In genomic region chr22:20004464-20004863, GRCh38 we compare ENCODE assay signal across 1 cellular context.
TF ChIP-seq lines count a peak whose summit lies in the region.

No MANE protein-coding gene starts in this region.

TF ChIP-seq in K562, 482 proteins besides CTCF, POLR2A, EP300 and RAD21 (continued from another document and continues in another):
- TF ChIP-seq CUX1 (CRISPR knock-in tag; IDR thresholded peaks at IDR 0.05) (0 out of 2 replicates have a peak, but pooled peaks have one; percentile 27), ZZZ3 (IDR thresholded peaks at IDR 0.05) (no peak), ZNF75A (CRISPR knock-in tag; IDR thresholded peaks at IDR 0.05) (no peak), ZNF311 (CRISPR knock-in tag; IDR thresholded peaks at IDR 0.05) (no peak), TARDBP (IDR thresholded peaks at IDR 0.05) (no peak), CHD4 (IDR thresholded peaks at IDR 0.05; ENCODE audit: insufficient read depth, insufficient replicate concordance, low read depth, low read length, poor library complexity, severe bottlenecking) (peak; percentile 60), ZNF134 (CRISPR knock-in tag; conservative IDR thresholded peaks at IDR 0.05) (no peak), ZNF699 (CRISPR knock-in tag; IDR thresholded peaks at IDR 0.05; ENCODE audit: insufficient replicate concordance) (no peak), BCL6 (CRISPR knock-in tag; IDR thresholded peaks at IDR 0.05) (no peak), CBX3 (IDR thresholded peaks at IDR 0.05; ENCODE audit: borderline replicate concordance in 1 of 2, low read length in 2 of 2) (peak in 1 of 2 experiments; percentile 96; a peak in 2 of 3 replicates), ZNF146 (CRISPR knock-in tag; IDR thresholded peaks at IDR 0.05; ENCODE audit: unreplicated experiment) (no peak), E2F5 (CRISPR knock-in tag; IDR thresholded peaks at IDR 0.05) (no peak), E2F1 (CRISPR knock-in tag; IDR thresholded peaks at IDR 0.05) (no peak), ZNF133 (CRISPR knock-in tag; IDR thresholded peaks at IDR 0.05) (no peak), ZNF316 (IDR thresholded peaks at IDR 0.05) (no peak), TFAP4 (CRISPR knock-in tag; IDR thresholded peaks at IDR 0.05; ENCODE audit: borderline replicate concordance) (no peak), KLF13 (tag; IDR thresholded peaks at IDR 0.05; ENCODE audit: borderline replicate concordance, low read depth) (no peak), CAMTA2 (CRISPR knock-in tag; conservative IDR thresholded peaks at IDR 0.05) (no peak), ARHGAP35 (IDR thresholded peaks at IDR 0.05; ENCODE audit: partially characterized antibody) (no peak), GABPB1 (CRISPR knock-in tag; IDR thresholded peaks at IDR 0.05) (no peak), NR2F6 (CRISPR knock-in tag; IDR thresholded peaks at IDR 0.05) (no peak), CEBPZ (IDR thresholded peaks at IDR 0.05; ENCODE audit: borderline replicate concordance, low read depth, low read length) (no peak), ZNF830 (CRISPR knock-in tag; IDR thresholded peaks at IDR 0.05) (no peak), ZNF668 (CRISPR knock-in tag; IDR thresholded peaks at IDR 0.05) (no peak), DEAF1 (CRISPR knock-in tag; IDR thresholded peaks at IDR 0.05) (no peak), THAP7 (CRISPR knock-in tag; IDR thresholded peaks at IDR 0.05) (no peak), MAZ (CRISPR knock-in tag; conservative IDR thresholded peaks at IDR 0.05 in 1 of 2, IDR thresholded peaks at IDR 0.05 in 1 of 2) (no peak), PYGO2 (tag; IDR thresholded peaks at IDR 0.05) (no peak), MEF2A (IDR thresholded peaks at IDR 0.05; ENCODE audit: control insufficient read depth, low read depth, low read length) (no peak), KAT8 (IDR thresholded peaks at IDR 0.05; ENCODE audit: low read depth) (no peak), ZKSCAN1 (IDR thresholded peaks at IDR 0.05; ENCODE audit: low read depth, low read length) (no peak), PRDM10 (IDR thresholded peaks at IDR 0.05; ENCODE audit: partially characterized antibody) (no peak), DACH1 (IDR thresholded peaks at IDR 0.05; ENCODE audit: partially characterized antibody) (peak; percentile 26), SMARCA5 (IDR thresholded peaks at IDR 0.05) (peak; percentile 96), STAT6 (CRISPR knock-in tag; IDR thresholded peaks at IDR 0.05) (peak; percentile 17; the same call in 1 of the 2 replicates), ZNF589 (CRISPR knock-in tag; IDR thresholded peaks at IDR 0.05; ENCODE audit: low read depth) (no peak), STAG1 (CRISPR knock-in tag; IDR thresholded peaks at IDR 0.05; ENCODE audit: borderline replicate concordance) (no peak), BRD9 (IDR thresholded peaks at IDR 0.05; ENCODE audit: low read depth, partially characterized antibody) (no peak), PPARD (CRISPR knock-in tag; IDR thresholded peaks at IDR 0.05) (0 out of 2 replicates have a peak, but pooled peaks have one; percentile 41), ZNF232 (CRISPR knock-in tag; IDR thresholded peaks at IDR 0.05) (no peak), CCAR2 (IDR thresholded peaks at IDR 0.05; ENCODE audit: low read depth, low read length) (no peak), ZFPM2 (CRISPR knock-in tag; IDR thresholded peaks at IDR 0.05) (no peak), FOXJ2 (tag; IDR thresholded peaks at IDR 0.05) (0 out of 2 replicates have a peak, but pooled peaks have one; percentile 32), TCF15 (CRISPR knock-in tag; IDR thresholded peaks at IDR 0.05) (0 out of 2 replicates have a peak, but pooled peaks have one; percentile 18)
